Comparison of ENCODE assay signal across 8 cellular contexts in genomic region chr5:181217805-181218065, GRCh38. TPM values are rescaled to one million over a fixed set of nuclear protein-coding genes. Genes with fewer than 3 reads are reported as not detected.
DNase-seq lines count a peak whose midpoint lies in the region; ATAC-seq and TF ChIP-seq lines count a peak whose summit lies in the region.

No MANE protein-coding gene starts in this region.

- H3K4me3 Mint-ChIP-seq in CD8-positive, alpha-beta memory T cell: peak overlapping the region; percentile 87 to 96 (median 93)
- peak overlapping the region; percentile 94 for H3K4me3 Mint-ChIP-seq in WTC11

- H3K4me3 ChIP-seq in CD8-positive, alpha-beta memory T cell (ENCODE audit: low read length): peak overlapping the region; percentile 82
- H3K4me3 ChIP-seq in fibroblast of lung (replicated peaks in 1 of 4; ENCODE audit: control extremely low read depth in 1 of 4, insufficient read depth in 1 of 4, low read depth in 3 of 4, low read length in 4 of 4): peak overlapping the region; percentile 23 to 59 (median 46)
- peak overlapping the region; percentile 66 for H3K4me3 ChIP-seq in psoas muscle

- peak overlapping the region; percentile 63 for H2AFZ ChIP-seq in fibroblast of lung (ENCODE audit: low read length)

- intact Hi-C loops in psoas muscle (cut with DNase I) (no loop called here), sciatic nerve (cut with DNase I) (no loop called here)

- ATAC-seq in HG02678 (IDR thresholded peaks at IDR 0.05; ENCODE audit: unreplicated experiment): peak; percentile 14
- ATAC-seq in WTC11: no peak
- peak in 3 of 4 donors; percentile 1 to 10 (median 2) for ATAC-seq in psoas muscle
- ATAC-seq in sciatic nerve: no peak

- H3K4me2 ChIP-seq in fibroblast of lung (ENCODE audit: extremely low read depth, insufficient read depth, low read length): peak overlapping the region; percentile 69

- H3K36me3 Mint-ChIP-seq in CD8-positive, alpha-beta memory T cell: peaks cover 0 to 29% (median 4%) of the 10 kb centered on the region in 3 donors
- no peaks in the 10 kb centered on the region for H3K36me3 Mint-ChIP-seq in WTC11

- peaks cover 42% of the 10 kb centered on the region for H3K4me1 ChIP-seq in CD8-positive, alpha-beta memory T cell (ENCODE audit: insufficient read depth, low read length)
- H3K4me1 ChIP-seq in fibroblast of lung (ENCODE audit: control insufficient read depth, extremely low read depth, insufficient read depth, low read length): peaks cover 5% of the 10 kb centered on the region
- H3K4me1 ChIP-seq in psoas muscle: peaks cover 23% of the 10 kb centered on the region

- peak in 2 of 5 donors; percentile 41 to 61 for DNase-seq in CD8-positive, alpha-beta memory T cell
- DNase-seq in WTC11 (ENCODE audit: low spot score) (no peak), fibroblast of lung (ENCODE audit: low read depth in 2 of 2) (no peak), psoas muscle (no peak), middle frontal gyrus (ENCODE audit: extremely low spot score, low spot score) (no peak), sciatic nerve (ENCODE audit: low spot score) (no peak), Ammon's horn (ENCODE audit: low spot score) (no peak)

- H3K27ac ChIP-seq in CD8-positive, alpha-beta memory T cell (ENCODE audit: low read depth, low read length): peak overlapping the region; percentile 26
- H3K27ac ChIP-seq in fibroblast of lung (ENCODE audit: insufficient read depth, low read length) (no peak overlapping the region), psoas muscle (peak overlapping the region; percentile 75)

- peak overlapping the region; percentile 92 to 100 (median 98) for H3K27ac Mint-ChIP-seq in CD8-positive, alpha-beta memory T cell
- peak overlapping the region; percentile 58 for H3K27ac Mint-ChIP-seq in WTC11

- peaks cover 4 to 27% of the 10 kb centered on the region in 2 donors for H3K27me3 Mint-ChIP-seq in CD8-positive, alpha-beta memory T cell
- H3K27me3 Mint-ChIP-seq in WTC11 (ENCODE audit: low read depth): peaks cover 33% of the 10 kb centered on the region

- H3K9me3 Mint-ChIP-seq in CD8-positive, alpha-beta memory T cell: peaks cover 0 to 13% (median 11%) of the 10 kb centered on the region in 5 donors
- no peaks in the 10 kb centered on the region for H3K9me3 Mint-ChIP-seq in WTC11

- CTCF ChIA-PET in CD8-positive, alpha-beta memory T cell (lab: Charles Lee): interaction anchor here (2.4 to 2.5 kb wide), 2 partner anchors 11 to 27 kb away, joined by 16 to 19 read pairs; no protein-coding TSS in a partner anchor
- CTCF ChIA-PET in WTC11 (lab: Charles Lee): interaction anchor here (1.0 kb wide), 1 partner anchor 26 kb away, joined by 3 read pairs; no protein-coding TSS in a partner anchor

- no peaks in the 10 kb centered on the region for H3K9me3 ChIP-seq in CD8-positive, alpha-beta memory T cell (ENCODE audit: low read length)
- H3K9me3 ChIP-seq in fibroblast of lung (ENCODE audit: control insufficient read depth, insufficient read depth, low read depth, low read length) (no peaks in the 10 kb centered on the region), psoas muscle (no peaks in the 10 kb centered on the region)

- no peak overlapping the region for H3K9ac ChIP-seq in fibroblast of lung (ENCODE audit: insufficient read depth, low read length)

- H3K79me2 ChIP-seq in fibroblast of lung (ENCODE audit: control insufficient read depth, insufficient read depth, low read length): no peaks in the 10 kb centered on the region

- H4K20me1 ChIP-seq in fibroblast of lung (ENCODE audit: control insufficient read depth, extremely low read depth, insufficient read depth, low read length): no peaks in the 10 kb centered on the region

- WGBS in psoas muscle, 3 donors: 5 to 13% (median 8%) methylated on average over 13 of the region's 13 CpGs

- H3K36me3 ChIP-seq in CD8-positive, alpha-beta memory T cell (ENCODE audit: insufficient read depth, low read length): no peaks in the 10 kb centered on the region
- H3K36me3 ChIP-seq in fibroblast of lung (ENCODE audit: control insufficient read depth, insufficient read depth, low read length) (no peaks in the 10 kb centered on the region), psoas muscle (ENCODE audit: insufficient read depth in 1 of 2, low read depth in 1 of 2) (no peaks in the 10 kb centered on the region)

- TF ChIP-seq CTCF in WTC11 (IDR thresholded peaks at IDR 0.05) (no peak), fibroblast of lung (conservative IDR thresholded peaks at IDR 0.05 in 1 of 2, IDR thresholded peaks at IDR 0.05 in 1 of 2; ENCODE audit: low read depth in 1 of 2, low read length in 2 of 2) (no peak), psoas muscle (IDR thresholded peaks at IDR 0.05) (no peak)

- POLR2A ChIA-PET in CD8-positive, alpha-beta memory T cell (lab: Charles Lee): interaction anchor here (1.2 to 2.7 kb wide), 3 partner anchors 10 to 28 kb away, joined by 9 to 18 read pairs (median 12); no protein-coding TSS in a partner anchor
- POLR2A ChIA-PET in WTC11 (lab: Charles Lee): no interaction called here

- no peaks in the 10 kb centered on the region for H3K27me3 ChIP-seq in CD8-positive, alpha-beta memory T cell (ENCODE audit: insufficient read depth, low read length, poor library complexity, severe bottlenecking)
- no peaks in the 10 kb centered on the region for H3K27me3 ChIP-seq in fibroblast of lung (ENCODE audit: control insufficient read depth, insufficient read depth, low read length)
- no peaks in the 10 kb centered on the region for H3K27me3 ChIP-seq in psoas muscle (ENCODE audit: insufficient read depth in 3 of 3, low read length in 2 of 3)

- peaks cover 46 to 59% (median 50%) of the 10 kb centered on the region in 3 donors for H3K4me1 Mint-ChIP-seq in CD8-positive, alpha-beta memory T cell
- H3K4me1 Mint-ChIP-seq in WTC11: peaks cover 24% of the 10 kb centered on the region

TF ChIP-seq in WTC11, 78 proteins besides CTCF, POLR2A, EP300 and RAD21 (continues in another document):
- TF ChIP-seq FOXK1 (CRISPR knock-in tag; IDR thresholded peaks at IDR 0.05): peak; percentile 65
- TF ChIP-seq, protein P1, sequence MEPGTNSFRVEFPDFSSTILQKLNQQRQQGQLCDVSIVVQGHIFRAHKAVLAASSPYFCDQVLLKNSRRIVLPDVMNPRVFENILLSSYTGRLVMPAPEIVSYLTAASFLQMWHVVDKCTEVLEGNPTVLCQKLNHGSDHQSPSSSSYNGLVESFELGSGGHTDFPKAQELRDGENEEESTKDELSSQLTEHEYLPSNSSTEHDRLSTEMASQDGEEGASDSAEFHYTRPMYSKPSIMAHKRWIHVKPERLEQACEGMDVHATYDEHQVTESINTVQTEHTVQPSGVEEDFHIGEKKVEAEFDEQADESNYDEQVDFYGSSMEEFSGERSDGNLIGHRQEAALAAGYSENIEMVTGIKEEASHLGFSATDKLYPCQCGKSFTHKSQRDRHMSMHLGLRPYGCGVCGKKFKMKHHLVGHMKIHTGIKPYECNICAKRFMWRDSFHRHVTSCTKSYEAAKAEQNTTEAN (CRISPR knock-in tag; IDR thresholded peaks at IDR 0.05): 0 out of 2 replicates have a peak, but pooled peaks have one; percentile 15
- no peak for TF ChIP-seq ZNF138 (CRISPR knock-in tag; conservative IDR thresholded peaks at IDR 0.05)

RNA-seq across cellular contexts. Expression of gene TRIM41, which starts 5.3 kb away (rescaled TPM):
- 10 to 100 TPM; 35.2 to 42.7 TPM for total RNA-seq in CD8-positive, alpha-beta memory T cell
- 2.2 TPM for polyA plus RNA-seq in CD8-positive, alpha-beta memory T cell
- total RNA-seq in WTC11 (2021) (31.9 to 33.5 TPM (median 32.2 TPM) in 3 replicates), fibroblast of lung (13.9 and 17.0 TPM in 2 replicates), psoas muscle (10 to 100 TPM; 26.6 to 33.6 (median 31.5) TPM), sciatic nerve (24.6 TPM)
- polyA plus RNA-seq in fibroblast of lung (8.3 and 11.0 TPM in 2 replicates), psoas muscle (10 to 100 TPM; 12.5 to 44.0 (median 17.4) TPM)
- polyA plus RNA-seq in fibroblast of lung (2012): 15.1 and 19.1 TPM in 2 replicates
- 10.5 and 10.8 TPM in 2 replicates for polyA minus RNA-seq in fibroblast of lung (ENCODE audit: low replicate concordance)

RNA-seq across cellular contexts. Expression of gene TRIM7, which starts 12.7 kb away (rescaled TPM):
- total RNA-seq in CD8-positive, alpha-beta memory T cell: 1 to 10 TPM; 2.2 to 2.3 TPM
- 0.74 TPM for polyA plus RNA-seq in CD8-positive, alpha-beta memory T cell
- total RNA-seq in WTC11 (2021) (0.64 to 1.4 TPM (median 0.98 TPM) in 3 replicates), fibroblast of lung (2.3 and 7.3 TPM in 2 replicates), psoas muscle (10 to 100 TPM; 18.5 to 42.6 (median 32.4) TPM), sciatic nerve (3.2 TPM)
- polyA plus RNA-seq in fibroblast of lung (4.7 and 6.9 TPM in 2 replicates), psoas muscle (10 to 100 TPM; 10.4 to 37.7 (median 21.2) TPM)
- polyA plus RNA-seq in fibroblast of lung (2012): 6.2 and 7.8 TPM in 2 replicates
- 0.55 and 1.9 TPM in 2 replicates for polyA minus RNA-seq in fibroblast of lung (ENCODE audit: low replicate concordance)

RNA-seq across cellular contexts. Expression of gene RACK1, which starts 26.0 kb away (rescaled TPM):
- 1,000 to 10,000 TPM; 2,341 to 2,398 TPM for total RNA-seq in CD8-positive, alpha-beta memory T cell
- 1,821 TPM for polyA plus RNA-seq in CD8-positive, alpha-beta memory T cell
- total RNA-seq in WTC11 (2021) (2,360 to 2,535 TPM (median 2,479 TPM) in 3 replicates), fibroblast of lung (4,649 and 6,091 TPM in 2 replicates), psoas muscle (1,000 to 10,000 TPM in 1 of 4 donors, 100 to 1,000 TPM in 3; 832 to 1,110 (median 978) TPM), sciatic nerve (1,122 TPM)
- polyA plus RNA-seq in fibroblast of lung (3,014 and 3,409 TPM in 2 replicates), psoas muscle (1,000 to 10,000 TPM; 1,678 to 3,660 (median 1,849) TPM)
- polyA plus RNA-seq in fibroblast of lung (2012): 2,910 and 3,137 TPM in 2 replicates
- polyA minus RNA-seq in fibroblast of lung (ENCODE audit: low replicate concordance): 11,904 and 12,258 TPM in 2 replicates

RNA-seq across cellular contexts. Expression of gene TRIM52, which starts 43.2 kb away (rescaled TPM):
- total RNA-seq in CD8-positive, alpha-beta memory T cell: 10 to 100 TPM; 14.1 to 17.1 TPM
- 46.3 TPM for polyA plus RNA-seq in CD8-positive, alpha-beta memory T cell
- total RNA-seq in WTC11 (2021) (7.8 to 10.1 TPM (median 8.7 TPM) in 3 replicates), fibroblast of lung (7.2 and 7.9 TPM in 2 replicates), psoas muscle (1 to 10 TPM; 3.0 to 5.8 (median 5.3) TPM), sciatic nerve (14.1 TPM)
- polyA plus RNA-seq in fibroblast of lung (5.5 and 8.1 TPM in 2 replicates), psoas muscle (10 to 100 TPM in 1 of 3 donors, 1 to 10 TPM in 2; 1.5 to 17.6 (median 4.8) TPM)
- polyA plus RNA-seq in fibroblast of lung (2012): 4.0 and 5.1 TPM in 2 replicates
- 2.3 and 2.4 TPM in 2 replicates for polyA minus RNA-seq in fibroblast of lung (ENCODE audit: low replicate concordance)

Comparison
In these comparisons a context has a peak if more than half of its experiments do, and no peak if none do; other contexts are left out.
1. ATAC-seq: peak in HG02678 (single experiment) and psoas muscle (3 of 4); none in WTC11 (single experiment) and sciatic nerve (single experiment).
2. Peak in every context shown above with its lines, with median percentiles within 50 percentile points of each other: H3K4me3 ChIP-seq.